In the genomic region with DNA sequence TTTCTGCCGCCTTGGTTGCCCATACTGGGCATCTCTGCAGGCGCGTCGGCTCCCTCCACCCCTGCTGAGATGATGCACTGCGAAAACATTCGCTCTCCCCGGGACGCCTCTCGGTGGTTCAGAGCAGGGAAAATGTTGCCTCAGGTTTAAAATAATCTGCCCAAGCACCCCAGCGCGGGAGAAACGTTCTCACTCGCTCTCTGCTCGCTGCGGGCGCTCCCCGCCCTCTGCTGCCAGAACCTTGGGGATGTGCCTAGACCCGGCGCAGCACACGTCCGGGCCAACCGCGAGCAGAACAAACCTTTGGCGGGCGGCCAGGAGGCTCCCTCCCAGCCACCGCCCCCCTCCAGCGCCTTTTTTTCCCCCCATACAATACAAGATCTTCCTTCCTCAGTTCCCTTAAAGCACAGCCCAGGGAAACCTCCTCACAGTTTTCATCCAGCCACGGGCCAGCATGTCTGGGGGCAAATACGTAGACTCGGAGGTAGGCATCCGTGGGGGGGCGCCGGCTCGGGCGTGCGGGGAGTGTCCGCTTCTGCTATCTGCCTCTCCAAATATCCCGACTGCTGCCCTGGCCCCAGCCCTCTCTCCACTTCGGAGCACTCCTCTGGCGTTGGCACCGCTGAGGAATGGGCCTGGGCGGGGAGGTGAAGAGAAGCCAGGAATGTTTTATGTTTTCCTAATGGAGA, we compare ENCODE assay signal across 8 cellular contexts. TPM values are rescaled to one million over a fixed set of nuclear protein-coding genes. Genes with fewer than 3 reads are reported as not detected.
DNase-seq lines count a peak whose midpoint lies in the region; ATAC-seq and TF ChIP-seq lines count a peak whose summit lies in the region.

A gene with protein sequence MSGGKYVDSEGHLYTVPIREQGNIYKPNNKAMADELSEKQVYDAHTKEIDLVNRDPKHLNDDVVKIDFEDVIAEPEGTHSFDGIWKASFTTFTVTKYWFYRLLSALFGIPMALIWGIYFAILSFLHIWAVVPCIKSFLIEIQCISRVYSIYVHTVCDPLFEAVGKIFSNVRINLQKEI (plus strand): TSS at position 428 of the 689 bp plus-strand sequence. CDS start 27 bp downstream, at position 455.

- H2AFZ ChIP-seq in osteoblast (ENCODE audit: low read length), result peak within 1 kb of the TSS; percentile 77

- H3K4me2 ChIP-seq in osteoblast (ENCODE audit: insufficient read depth, low read length), result peak within 1 kb of the TSS; percentile 96

- H3K4me3 ChIP-seq in AG10803 (ENCODE audit: low read length) (peak within 1 kb of the TSS; percentile 95), heart left ventricle (peak within 1 kb of the TSS; percentile 70 to 92 (median 86)), osteoblast (ENCODE audit: insufficient read depth, low read length) (peak within 1 kb of the TSS; percentile 96)

- 0 to 1% (median 0%) methylated on average over 25 to 42 of the region's 42 CpGs for WGBS in heart left ventricle, 4 donors

- peak; percentile 94 for DNase-seq in AG10803 (ENCODE audit: low read depth)
- peak; percentile 91 for DNase-seq in RKO (ENCODE audit: low spot score)
- DNase-seq in heart left ventricle, result peak; percentile 91 to 94 (median 93)
- DNase-seq in osteoblast (ENCODE audit: insufficient read length, low spot score, missing footprints), result peak; percentile 99
- no peak for DNase-seq in NK-92 treated with Interleukin-12 subunit alpha and Interleukin-12 subunit beta, amount 100 ng/mL, for 24 hours (lab: John Stamatoyannopoulos, UW)

- no peaks in the 10 kb centered on the region for H4K20me1 ChIP-seq in osteoblast (ENCODE audit: insufficient read depth, low read length)

- peak; percentile 29 for ATAC-seq in GM21717 (IDR thresholded peaks at IDR 0.05; ENCODE audit: unreplicated experiment)
- peak; percentile 77 to 87 (median 86) for ATAC-seq in heart left ventricle
- ATAC-seq in HG03196 (IDR thresholded peaks at IDR 0.05; ENCODE audit: unreplicated experiment), result no peak

- peak; percentile 38 for TF ChIP-seq CTCF in AG10803 (conservative IDR thresholded peaks at IDR 0.05; ENCODE audit: low read length)
- TF ChIP-seq CTCF in heart left ventricle (IDR thresholded peaks at IDR 0.05), result peak in 9 of 12 donors; percentile 4 to 58 (median 34)
- peak; percentile 9 for TF ChIP-seq CTCF in osteoblast (IDR thresholded peaks at IDR 0.05; ENCODE audit: extremely low read depth, low read depth, low read length)

- H3K27me3 ChIP-seq in heart left ventricle, result peaks cover 0 to 24% (median 0%) of the 10 kb centered on the region in 9 donors
- no peaks in the 10 kb centered on the region for H3K27me3 ChIP-seq in osteoblast (ENCODE audit: insufficient read depth, low read length)

- H3K9me3 ChIP-seq in heart left ventricle, result no peaks in the 10 kb centered on the region
- H3K9me3 ChIP-seq in osteoblast (ENCODE audit: low read depth, low read length), result no peaks in the 10 kb centered on the region

- intact Hi-C loops in heart left ventricle (cut with DNase I), result loop anchor here (1.0 to 10.0 kb wide), 23 partner anchors 24 to 338 kb away; a partner anchor contains a TSS

- H3K36me3 ChIP-seq in heart left ventricle (peaks cover 0 to 27% (median 8%) of the 10 kb centered on the region in 9 donors), osteoblast (ENCODE audit: insufficient read depth, low read length) (peaks cover 9% of the 10 kb centered on the region)

- peaks cover 47% of the 10 kb centered on the region for H3K79me2 ChIP-seq in osteoblast (ENCODE audit: insufficient read depth, low read length)

- peaks cover 2 to 45% (median 29%) of the 10 kb centered on the region in 12 donors for H3K4me1 ChIP-seq in heart left ventricle
- H3K4me1 ChIP-seq in osteoblast (ENCODE audit: insufficient read depth, low read length), result peaks cover 56% of the 10 kb centered on the region

- H3K27ac ChIP-seq in angular gyrus (ENCODE audit: low read depth, low read length) (peak within 1 kb of the TSS; percentile 55), heart left ventricle (peak within 1 kb of the TSS; percentile 91 to 99 (median 98)), osteoblast (ENCODE audit: low read depth, low read length) (peak within 1 kb of the TSS; percentile 88)

- TF ChIP-seq POLR2A in heart left ventricle (IDR thresholded peaks at IDR 0.05), result peak in 1 of 2 donors; percentile 67

RNA-seq across cellular contexts. Expression of the gene that starts here (rescaled TPM):
- total RNA-seq in heart left ventricle, result 100 to 1,000 TPM; 216 to 408 (median 281) TPM
- polyA plus RNA-seq in heart left ventricle, result 100 to 1,000 TPM; 125 to 297 TPM
- total RNA-seq in osteoblast, result 291 and 337 TPM in 2 replicates
